In the genomic region with DNA sequence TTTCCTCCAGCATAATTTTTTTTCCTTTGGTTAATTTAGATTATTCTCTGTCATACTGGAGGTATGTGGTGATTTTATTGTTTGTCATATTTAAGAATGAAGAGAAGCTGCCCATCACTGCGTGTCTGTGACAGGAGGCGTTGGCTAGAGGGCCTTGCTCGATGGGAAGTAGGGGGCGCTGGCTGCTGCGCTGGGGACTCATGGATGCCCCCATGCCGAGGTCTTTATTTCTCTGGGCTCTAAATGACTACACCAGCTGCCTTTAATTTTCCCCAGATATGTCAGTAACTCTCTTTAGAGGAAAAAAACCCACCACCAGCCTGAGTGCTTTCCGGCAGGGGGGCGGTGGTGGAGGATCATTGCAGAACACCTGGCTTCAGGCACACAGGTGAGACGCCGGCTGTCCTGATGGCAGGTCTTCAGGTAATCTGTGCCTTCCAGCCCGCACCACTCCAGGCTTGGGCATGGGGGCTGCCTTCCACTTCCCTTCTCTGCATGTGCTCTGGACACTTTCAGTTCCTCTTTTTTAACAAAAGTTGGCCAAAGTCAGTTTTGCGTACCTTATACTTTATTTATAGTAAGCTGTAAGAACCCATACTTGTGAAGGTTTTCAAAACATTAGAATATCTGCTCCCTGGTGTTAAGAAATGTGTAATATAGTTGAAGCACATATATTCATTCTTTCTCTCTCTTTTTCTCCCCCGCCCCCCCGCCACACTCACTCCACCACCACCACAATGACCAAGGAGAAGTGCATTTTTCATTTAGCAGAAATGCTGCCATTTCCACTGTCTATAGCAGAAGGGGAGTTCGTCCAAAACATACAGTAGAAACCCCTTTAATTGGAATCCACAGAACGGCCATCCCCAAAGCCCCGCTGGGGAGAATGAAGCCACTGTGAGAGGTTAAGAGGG, we compare ENCODE assay signal across 10 cellular contexts.
DNase-seq lines count a peak whose midpoint lies in the region; ATAC-seq and TF ChIP-seq lines count a peak whose summit lies in the region.
"Had no signal": no experiment of that assay in that cellular context is flagged by ENCODE, and none has a peak within 500 bp of the region (broad histone marks: within the 10 kb centered on the region; RNA-seq: fewer than 3 reads in every experiment).

No MANE protein-coding gene starts in this region.

- no peak for TF ChIP-seq CTCF in natural killer cell (IDR thresholded peaks at IDR 0.05)
- TF ChIP-seq CTCF in testis (IDR thresholded peaks at IDR 0.05), result no peak

- no peaks in the 10 kb centered on the region for H3K4me1 ChIP-seq in testis

- H3K4me3 ChIP-seq in testis, result no peak overlapping the region

- intact Hi-C loops in natural killer cell (cut with micrococcal nuclease), result loop anchor here (2.0 to 5.0 kb wide), 2 partner anchors 15 to 45 kb away; no protein-coding TSS in a partner anchor
- intact Hi-C loops in testis (cut with DNase I; ENCODE audit: low total_unique reads), result no loop called here

- no peak overlapping the region for H3K27ac ChIP-seq in testis

- peak overlapping the region; percentile 29 to 89 for H3K27ac Mint-ChIP-seq in natural killer cell
- H3K27ac Mint-ChIP-seq in natural killer cell treated with Interleukin-12 subunit alpha and Interleukin-12 subunit beta and Interleukin-15 and Interleukin-18, amount 100 ng/mL, for 72 hours, result no peak overlapping the region

- H3K27me3 Mint-ChIP-seq in natural killer cell (ENCODE audit: low read depth in 2 of 2), result no peaks in the 10 kb centered on the region
- no peaks in the 10 kb centered on the region for H3K27me3 Mint-ChIP-seq in natural killer cell treated with Interleukin-12 subunit alpha and Interleukin-12 subunit beta and Interleukin-15 and Interleukin-18, amount 100 ng/mL, for 72 hours
- H3K27me3 Mint-ChIP-seq: CD4-positive, CD25-positive, alpha-beta regulatory T cell had no signal

- TF ChIP-seq POLR2A in testis (IDR thresholded peaks at IDR 0.05), result no peak
- TF ChIP-seq POLR2A in erythroblast (IDR thresholded peaks at IDR 0.05; ENCODE audit: low read length), result no peak

- H3K36me3 Mint-ChIP-seq in natural killer cell, result no peaks in the 10 kb centered on the region
- peaks cover 15% of the 10 kb centered on the region for H3K36me3 Mint-ChIP-seq in natural killer cell treated with Interleukin-12 subunit alpha and Interleukin-12 subunit beta and Interleukin-15 and Interleukin-18, amount 100 ng/mL, for 72 hours

- H3K9me3 ChIP-seq in testis, result no peaks in the 10 kb centered on the region

- H3K4me1 Mint-ChIP-seq in natural killer cell, result peaks cover 19 to 50% of the 10 kb centered on the region in 2 donors
- peaks cover 18 to 20% of the 10 kb centered on the region in 2 donors for H3K4me1 Mint-ChIP-seq in natural killer cell treated with Interleukin-12 subunit alpha and Interleukin-12 subunit beta and Interleukin-15 and Interleukin-18, amount 100 ng/mL, for 72 hours (ENCODE audit: low read depth in 2 of 2)

- peak in 1 of 3 donors; percentile 42 for ATAC-seq in natural killer cell
- ATAC-seq in natural killer cell treated with Interleukin-12 subunit alpha and Interleukin-12 subunit beta and Interleukin-15 and Interleukin-18, amount 100 ng/mL, for 72 hours, result no peak
- peak; percentile 51 for ATAC-seq in HG02943 (IDR thresholded peaks at IDR 0.05; ENCODE audit: low read depth, unreplicated experiment)

- no peaks in the 10 kb centered on the region for H3K36me3 ChIP-seq in testis (ENCODE audit: low read depth, missing control alignments)

- no peak overlapping the region for H3K4me3 Mint-ChIP-seq in natural killer cell
- H3K4me3 Mint-ChIP-seq in natural killer cell treated with Interleukin-12 subunit alpha and Interleukin-12 subunit beta and Interleukin-15 and Interleukin-18, amount 100 ng/mL, for 72 hours, result no peak overlapping the region
- H3K4me3 Mint-ChIP-seq: CD4-positive, CD25-positive, alpha-beta regulatory T cell had no signal

- no peak for DNase-seq in natural killer cell
- DNase-seq in natural killer cell treated with Interleukin-12 subunit alpha and Interleukin-12 subunit beta and Interleukin-15 and Interleukin-18, amount 100 ng/mL, for 72 hours (ENCODE audit: low spot score), result no peak
- DNase-seq in OCI-M1 (lab: John Stamatoyannopoulos, UW), result peak; percentile 72
- no peak for DNase-seq in H4 (ENCODE audit: low spot score)
- no peak for DNase-seq in testis
- no peak for DNase-seq in hypothalamus (lab: John Stamatoyannopoulos, UW)
- no peak for DNase-seq in erythroblast (lab: John Stamatoyannopoulos, UW)
- DNase-seq: CD4-positive, CD25-positive, alpha-beta regulatory T cell; NCI-H446 treated with DMSO at 0.1 percent for 48 hours had no signal

- WGBS in testis, 2 donors, result 85 to 95% methylated on average over 17 of the region's 17 CpGs

- no peaks in the 10 kb centered on the region for H3K9me3 Mint-ChIP-seq in natural killer cell
- H3K9me3 Mint-ChIP-seq in natural killer cell treated with Interleukin-12 subunit alpha and Interleukin-12 subunit beta and Interleukin-15 and Interleukin-18, amount 100 ng/mL, for 72 hours, result no peaks in the 10 kb centered on the region

- no peaks in the 10 kb centered on the region for H3K27me3 ChIP-seq in testis

Comparison
In these comparisons a context has a peak if more than half of its experiments do, and no peak if none do; other contexts are left out.
1. H3K27ac Mint-ChIP-seq: peak in natural killer cell (2 of 2); none in natural killer cell treated with Interleukin-12 subunit alpha and Interleukin-12 subunit beta and Interleukin-15 and Interleukin-18, amount 100 ng/mL, for 72 hours (0 of 2).